Comparison of ENCODE assay signal across 20 cellular contexts in the genomic region with DNA sequence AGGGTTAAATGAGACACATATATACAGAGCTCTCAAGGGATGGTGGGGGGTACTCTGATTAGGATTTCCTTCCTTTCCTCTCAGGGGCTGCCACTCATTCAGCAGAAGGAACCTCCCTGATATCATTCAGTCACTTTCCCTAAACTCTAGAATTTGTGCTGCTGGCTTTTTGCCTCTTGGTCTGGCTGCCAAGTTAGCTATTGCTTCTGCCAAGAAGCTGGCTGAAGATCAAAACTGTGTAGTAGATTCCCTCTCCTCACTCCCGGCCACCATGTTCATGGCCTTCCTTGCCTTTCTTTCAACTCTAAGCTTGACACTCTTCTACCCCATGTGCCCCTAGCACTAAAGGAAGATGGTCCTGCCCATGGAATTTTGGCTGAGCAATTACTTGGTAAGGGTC. TPM values are rescaled to one million over a fixed set of nuclear protein-coding genes. Genes with fewer than 3 reads are reported as not detected.
"Had no signal": no experiment of that assay in that cellular context is flagged by ENCODE, and none has a peak within 500 bp of the region (broad histone marks: within the 10 kb centered on the region; RNA-seq: fewer than 3 reads in every experiment).

No MANE protein-coding gene starts in this region.

- H3K4me3 ChIP-seq: esophagus muscularis mucosa, suprapubic skin, upper lobe of left lung had no signal

- H3K36me3 ChIP-seq: esophagus muscularis mucosa, suprapubic skin, upper lobe of left lung had no signal

- H3K9me3 ChIP-seq: esophagus muscularis mucosa, suprapubic skin, upper lobe of left lung had no signal

- H3K27ac ChIP-seq: esophagus muscularis mucosa, suprapubic skin, upper lobe of left lung had no signal

- H3K4me1 ChIP-seq: esophagus muscularis mucosa, suprapubic skin, upper lobe of left lung had no signal

- ATAC-seq: activated CD8-positive, alpha-beta T cell treated with anti-CD3 and anti-CD28 coated beads for 36 hours had no signal

- DNase-seq: activated CD4-positive, alpha-beta T cell treated with anti-CD3 and anti-CD28 coated beads, Interleukin-2, amount 10 ng/mL, durations not matched to agents 24 days and 14 days; activated CD4-positive, CD25-positive, alpha-beta regulatory T cell; activated CD8-positive, alpha-beta T cell treated with anti-CD3 and anti-CD28 coated beads for 36 hours; activated naive CD4-positive, alpha-beta T cell treated with Interleukin-2 at 50 U/mL for 16 hours; activated naive CD8-positive, alpha-beta T cell treated with anti-CD3 and anti-CD28 coated beads, Interleukin-2, amount 10 ng/mL, durations not matched to agents 7 days and 5 days; activated T-cell treated with anti-CD3 and anti-CD28 coated beads, Interleukin-2, amount 50 U/mL, for 24 hours; cerebellar nuclear complex; effector CD8-positive, alpha-beta T cell; foreskin fibroblast; hippocampal formation; occipital lobe; stimulated activated CD4-positive, alpha-beta T cell treated with anti-CD3 and anti-CD28 coated beads, Interleukin-2, amount 100 ng/mL, for 24 hours; T1000; upper lobe of left lung had no signal

- H3K27me3 ChIP-seq: upper lobe of left lung had no signal

RNA-seq across cellular contexts. Expression of a gene that starts 18.7 kb away (rescaled TPM):
- polyA plus RNA-seq: endothelial cell of umbilical vein, keratinocyte, neural cell, right cardiac atrium had no signal

RNA-seq across cellular contexts. Expression of a gene that starts 51.3 kb away (rescaled TPM):
- polyA plus RNA-seq: endothelial cell of umbilical vein, keratinocyte, right cardiac atrium had no signal
